In the genomic region with DNA sequence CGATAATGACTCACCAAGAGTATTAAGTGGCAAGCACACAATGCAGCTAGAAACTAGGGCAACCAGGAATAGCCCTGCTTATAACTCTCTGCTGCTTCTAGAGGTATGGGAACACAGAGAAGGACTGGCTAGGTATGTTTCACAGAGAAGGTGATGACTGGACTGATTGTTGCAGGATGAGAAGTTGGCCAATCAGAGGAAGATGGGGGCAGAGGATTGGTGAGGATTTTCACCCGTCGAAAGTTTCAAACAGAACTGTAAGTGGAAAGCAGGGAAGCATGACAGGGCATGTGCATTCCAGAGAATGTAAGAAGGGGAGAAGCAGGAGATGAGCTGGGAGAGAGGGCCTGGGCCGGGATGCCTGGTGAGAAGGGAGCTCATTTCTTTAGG, we compare ENCODE assay signal across 25 cellular contexts.
DNase-seq lines count a peak whose midpoint lies in the region; ATAC-seq and TF ChIP-seq lines count a peak whose summit lies in the region.
"Had no signal": no experiment of that assay in that cellular context is flagged by ENCODE, and none has a peak within 500 bp of the region (broad histone marks: within the 10 kb centered on the region; RNA-seq: fewer than 3 reads in every experiment).

No MANE protein-coding gene starts in this region.

- H3K79me2 ChIP-seq in OCI-LY3 (ENCODE audit: low read length) = no peaks in the 10 kb centered on the region
- H3K79me2 ChIP-seq: hepatocyte had no signal

- H3K36me3 ChIP-seq in OCI-LY3 (replicated peaks; ENCODE audit: low read depth, low read length) = no peaks in the 10 kb centered on the region
- no peaks in the 10 kb centered on the region for H3K36me3 ChIP-seq in ovary
- H3K36me3 ChIP-seq: brain microvascular endothelial cell, Peyer's patch, tibial nerve had no signal

- no peak overlapping the region for H3K4me3 Mint-ChIP-seq in activated naive CD8-positive, alpha-beta T cell treated with anti-CD3 and anti-CD28 coated beads, Interleukin-2, amount 50 U/mL, for 24 hours
- H3K4me3 Mint-ChIP-seq in activated naive CD8-positive, alpha-beta T cell treated with anti-CD3 and anti-CD28 coated beads for 36 hours = no peak overlapping the region
- H3K4me3 Mint-ChIP-seq in stimulated activated effector memory CD8-positive, alpha-beta T cell treated with anti-CD3 and anti-CD28 coated beads, Interleukin-12 subunit alpha, Interleukin-12 subunit beta, amount 100 ng/mL, for 72 hours = no peak overlapping the region
- H3K4me3 Mint-ChIP-seq: nephron progenitor cell had no signal

- no peak overlapping the region for H2AFZ ChIP-seq in OCI-LY3 (ENCODE audit: low read depth, low read length)
- H2AFZ ChIP-seq: hepatocyte had no signal

- no peak for TF ChIP-seq CTCF in OCI-LY3 (IDR thresholded peaks at IDR 0.05; ENCODE audit: low read depth, low read length)
- no peak for TF ChIP-seq CTCF in ovary (IDR thresholded peaks at IDR 0.05)

- H3K27me3 ChIP-seq in OCI-LY3 (ENCODE audit: low read depth, low read length) = no peaks in the 10 kb centered on the region
- no peaks in the 10 kb centered on the region for H3K27me3 ChIP-seq in ovary
- H3K27me3 ChIP-seq: brain microvascular endothelial cell, hepatocyte, Peyer's patch, tibial nerve had no signal

- no peak for TF ChIP-seq EP300 in ovary (IDR thresholded peaks at IDR 0.05)

- 0 out of 2 replicates have a peak overlapping the region, but pooled peaks have one; percentile 6 for H3K9ac ChIP-seq in OCI-LY3 (ENCODE audit: low read length)

- TF ChIP-seq POLR2A in ovary (IDR thresholded peaks at IDR 0.05) = no peak

- H4K20me1 ChIP-seq in OCI-LY3 (ENCODE audit: insufficient read depth, low read length) = no peaks in the 10 kb centered on the region

- no peaks in the 10 kb centered on the region for H3K9me3 ChIP-seq in OCI-LY3 (ENCODE audit: insufficient read depth, low read length)
- no peaks in the 10 kb centered on the region for H3K9me3 ChIP-seq in ovary
- H3K9me3 ChIP-seq: Peyer's patch, tibial nerve had no signal

- no peaks in the 10 kb centered on the region for H3K36me3 Mint-ChIP-seq in activated naive CD8-positive, alpha-beta T cell treated with anti-CD3 and anti-CD28 coated beads, Interleukin-2, amount 50 U/mL, for 24 hours (ENCODE audit: low read depth)
- H3K36me3 Mint-ChIP-seq in activated naive CD8-positive, alpha-beta T cell treated with anti-CD3 and anti-CD28 coated beads for 36 hours = no peaks in the 10 kb centered on the region
- H3K36me3 Mint-ChIP-seq in stimulated activated effector memory CD8-positive, alpha-beta T cell treated with anti-CD3 and anti-CD28 coated beads, Interleukin-12 subunit alpha, Interleukin-12 subunit beta, amount 100 ng/mL, for 72 hours = no peaks in the 10 kb centered on the region
- H3K36me3 Mint-ChIP-seq: CD8-positive, alpha-beta T cell had no signal

- DNase-seq in activated naive CD8-positive, alpha-beta T cell treated with anti-CD3 and anti-CD28 coated beads, Interleukin-2, amount 50 U/mL, for 24 hours = no peak
- DNase-seq in activated naive CD8-positive, alpha-beta T cell treated with anti-CD3 and anti-CD28 coated beads for 36 hours = no peak
- DNase-seq in kidney glomerular epithelial cell (lab: John Stamatoyannopoulos, UW) = peak; percentile 68
- DNase-seq in stimulated activated effector memory CD8-positive, alpha-beta T cell treated with anti-CD3 and anti-CD28 coated beads, Interleukin-12 subunit alpha, Interleukin-12 subunit beta, amount 100 ng/mL, for 72 hours (ENCODE audit: low spot score in 2 of 2) = no peak
- DNase-seq in NCI-H2196 (lab: John Stamatoyannopoulos, UW; ENCODE audit: unreplicated experiment) = no peak
- no peak for DNase-seq in ovary
- DNase-seq in HuH-7 (ENCODE audit: low spot score) = no peak
- DNase-seq: activated CD4-positive, CD25-positive, alpha-beta regulatory T cell; brain microvascular endothelial cell; DMS79 treated with DMSO at 0.1 percent for 48 hours; H7; KG1; mesendoderm; NCI-H2029; NCI-H510A; nephron progenitor cell; Peyer's patch; stimulated activated naive CD4-positive, alpha-beta T cell; T1000 had no signal

- WGBS in ovary, 3 donors = 91 to 94% (median 93%) methylated on average over 4 of the region's 4 CpGs

- peaks cover 49% of the 10 kb centered on the region for H3K4me1 Mint-ChIP-seq in activated naive CD8-positive, alpha-beta T cell treated with anti-CD3 and anti-CD28 coated beads, Interleukin-2, amount 50 U/mL, for 24 hours
- H3K4me1 Mint-ChIP-seq in activated naive CD8-positive, alpha-beta T cell treated with anti-CD3 and anti-CD28 coated beads for 36 hours = peaks cover 39% of the 10 kb centered on the region
- H3K4me1 Mint-ChIP-seq in stimulated activated effector memory CD8-positive, alpha-beta T cell treated with anti-CD3 and anti-CD28 coated beads, Interleukin-12 subunit alpha, Interleukin-12 subunit beta, amount 100 ng/mL, for 72 hours = peaks cover 41% of the 10 kb centered on the region

- no peaks in the 10 kb centered on the region for H3K9me3 Mint-ChIP-seq in activated naive CD8-positive, alpha-beta T cell treated with anti-CD3 and anti-CD28 coated beads, Interleukin-2, amount 50 U/mL, for 24 hours
- H3K9me3 Mint-ChIP-seq in activated naive CD8-positive, alpha-beta T cell treated with anti-CD3 and anti-CD28 coated beads for 36 hours = no peaks in the 10 kb centered on the region
- H3K9me3 Mint-ChIP-seq in stimulated activated effector memory CD8-positive, alpha-beta T cell treated with anti-CD3 and anti-CD28 coated beads, Interleukin-12 subunit alpha, Interleukin-12 subunit beta, amount 100 ng/mL, for 72 hours = no peaks in the 10 kb centered on the region
- H3K9me3 Mint-ChIP-seq: CD8-positive, alpha-beta T cell; nephron progenitor cell had no signal

- no peaks in the 10 kb centered on the region for H3K27me3 Mint-ChIP-seq in activated naive CD8-positive, alpha-beta T cell treated with anti-CD3 and anti-CD28 coated beads, Interleukin-2, amount 50 U/mL, for 24 hours
- H3K27me3 Mint-ChIP-seq in activated naive CD8-positive, alpha-beta T cell treated with anti-CD3 and anti-CD28 coated beads for 36 hours = peaks cover 2% of the 10 kb centered on the region

- H3K4me1 ChIP-seq in OCI-LY3 (ENCODE audit: low read length) (peaks cover 67% of the 10 kb centered on the region), ovary (ENCODE audit: insufficient read depth) (peaks cover 14% of the 10 kb centered on the region)

- H3K4me2 ChIP-seq in OCI-LY3 (ENCODE audit: low read length) = peak overlapping the region; percentile 56
- H3K4me2 ChIP-seq: hepatocyte had no signal

- intact Hi-C loops in ovary (cut with DNase I) = loop anchor here in 1 of 4 donors (5.0 to 10.0 kb wide), 2 partner anchors 58 to 104 kb away; no protein-coding TSS in a partner anchor

- H3K4me3 ChIP-seq in OCI-LY3 (ENCODE audit: low read length) (no peak overlapping the region), ovary (no peak overlapping the region)
- H3K4me3 ChIP-seq: hepatocyte, Peyer's patch, SK-N-MC, tibial nerve had no signal

- ATAC-seq in activated naive CD8-positive, alpha-beta T cell treated with anti-CD3 and anti-CD28 coated beads, Interleukin-2, amount 50 U/mL, for 24 hours = no peak
- no peak for ATAC-seq in stimulated activated effector memory CD8-positive, alpha-beta T cell treated with anti-CD3 and anti-CD28 coated beads, Interleukin-12 subunit alpha, Interleukin-12 subunit beta, amount 100 ng/mL, for 72 hours
- ATAC-seq: CD8-positive, alpha-beta T cell had no signal

- peak overlapping the region; percentile 44 for H3K27ac Mint-ChIP-seq in activated naive CD8-positive, alpha-beta T cell treated with anti-CD3 and anti-CD28 coated beads, Interleukin-2, amount 50 U/mL, for 24 hours
- no peak overlapping the region for H3K27ac Mint-ChIP-seq in activated naive CD8-positive, alpha-beta T cell treated with anti-CD3 and anti-CD28 coated beads for 36 hours
- peak overlapping the region; percentile 35 for H3K27ac Mint-ChIP-seq in stimulated activated effector memory CD8-positive, alpha-beta T cell treated with anti-CD3 and anti-CD28 coated beads, Interleukin-12 subunit alpha, Interleukin-12 subunit beta, amount 100 ng/mL, for 72 hours
- H3K27ac Mint-ChIP-seq: nephron progenitor cell had no signal

- H3K27ac ChIP-seq in OCI-LY3 (ENCODE audit: low read length) (no peak overlapping the region), ovary (no peak overlapping the region)
- H3K27ac ChIP-seq: brain microvascular endothelial cell, epithelial cell of prostate, hepatocyte, Peyer's patch, SK-N-MC, tibial nerve had no signal
